In the genomic region with DNA sequence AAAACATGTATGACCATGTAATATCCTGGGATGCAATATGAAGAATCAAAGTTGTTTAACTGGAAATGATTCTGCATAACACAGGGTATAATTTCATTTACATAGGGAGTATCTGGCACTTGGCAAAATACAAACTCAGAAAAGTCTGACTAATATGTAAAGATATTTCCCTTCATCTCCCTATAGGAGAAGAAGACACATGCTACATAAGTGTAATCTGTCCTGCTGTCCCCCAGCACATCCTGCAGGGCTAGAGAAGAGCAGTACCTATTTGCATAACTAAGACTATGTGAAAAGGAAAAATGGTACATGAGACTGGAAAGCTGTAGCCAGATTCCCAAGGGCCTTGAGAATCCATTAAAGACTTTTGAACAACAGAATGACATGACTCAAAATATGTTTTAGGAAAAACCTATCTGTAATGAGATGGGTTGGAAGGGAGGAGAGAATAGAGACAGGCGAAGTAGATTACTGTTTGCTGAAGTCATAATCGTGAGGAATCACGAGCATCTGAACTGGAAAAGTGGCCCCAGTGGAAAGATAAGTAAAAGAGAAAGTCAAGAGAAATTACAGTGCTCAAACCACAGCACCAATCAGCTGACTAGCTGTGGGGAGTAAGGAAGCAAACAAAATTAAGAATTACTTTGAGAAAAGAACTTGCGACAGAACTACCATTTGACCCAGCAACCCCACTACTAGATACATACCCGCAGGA, we compare ENCODE assay signal across 22 cellular contexts.
DNase-seq lines count a peak whose midpoint lies in the region; TF ChIP-seq lines count a peak whose summit lies in the region.
"Had no signal": no experiment of that assay in that cellular context is flagged by ENCODE, and none has a peak within 500 bp of the region (broad histone marks: within the 10 kb centered on the region; RNA-seq: fewer than 3 reads in every experiment).

No MANE protein-coding gene starts in this region.

- H3K4me3 ChIP-seq in choroid plexus epithelial cell (ENCODE audit: low read depth, low read length), result no peak overlapping the region
- no peak overlapping the region for H3K4me3 ChIP-seq in smooth muscle cell
- no peak overlapping the region for H3K4me3 ChIP-seq in sigmoid colon
- H3K4me3 ChIP-seq: cardiac muscle cell, spleen had no signal

- no peak for TF ChIP-seq POLR2A in sigmoid colon (IDR thresholded peaks at IDR 0.05)

- intact Hi-C loops in sigmoid colon (cut with DNase I), result no loop called here

- DNase-seq in HCEC 1CT (peak; percentile 73), RPMI7951 (ENCODE audit: low read depth) (peak; percentile 47), choroid plexus epithelial cell (ENCODE audit: low read depth) (peak; percentile 64), smooth muscle cell (lab: John Stamatoyannopoulos, UW; ENCODE audit: unreplicated experiment) (no peak), hippocampal formation (lab: John Stamatoyannopoulos, UW) (no peak), sigmoid colon (no peak)
- DNase-seq in stimulated activated CD4-positive, alpha-beta T cell treated with anti-CD3 and anti-CD28 coated beads, Interleukin-4, amount 100 ng/mL, for 4 hours, result no peak
- DNase-seq: activated CD4-positive, alpha-beta T cell treated with anti-CD3 and anti-CD28 coated beads, Interleukin-2, amount 10 ng/mL, durations not matched to agents 24 days and 14 days; activated T-cell treated with anti-CD3 and anti-CD28 coated beads, Interleukin-2, amount 50 U/mL, for 4 hours; CD4-positive, alpha-beta T cell; dermis blood vessel endothelial cell; DMS 273 treated with DMSO at 0.1 percent for 48 hours; naive B cell; NCI-H1048; NCI-H187 treated with DMSO at 0.1 percent for 48 hours; occipital lobe; spleen; stimulated activated CD4-positive, alpha-beta T cell treated with anti-CD3 and anti-CD28 coated beads, Interleukin-4, amount 100 ng/mL, for 1 hour; stimulated activated naive B cell treated with anti-CD40 and anti-IgM and Interleukin-4, amounts not matched to agents 10 μg/mL and 1 μg/mL and 100 μg/mL, for 72 hours; WERI-Rb-1 had no signal

- H3K27me3 ChIP-seq in smooth muscle cell (ENCODE audit: low read depth) (no peaks in the 10 kb centered on the region), sigmoid colon (no peaks in the 10 kb centered on the region)
- H3K27me3 ChIP-seq: cardiac muscle cell, spleen had no signal

- H3K27ac ChIP-seq in smooth muscle cell (ENCODE audit: low read depth) (peak overlapping the region; percentile 39), sigmoid colon (no peak overlapping the region)
- H3K27ac ChIP-seq: cardiac muscle cell, RWPE1, spleen, WERI-Rb-1 had no signal

- H3K36me3 ChIP-seq in smooth muscle cell (ENCODE audit: low read depth), result no peaks in the 10 kb centered on the region
- no peaks in the 10 kb centered on the region for H3K36me3 ChIP-seq in sigmoid colon
- H3K36me3 ChIP-seq: cardiac muscle cell, spleen, WERI-Rb-1 had no signal

- H4K20me1 ChIP-seq in smooth muscle cell (ENCODE audit: low read depth), result no peaks in the 10 kb centered on the region

- TF ChIP-seq EP300 in sigmoid colon (IDR thresholded peaks at IDR 0.05), result no peak

- H3K4me1 ChIP-seq in smooth muscle cell (ENCODE audit: low read depth), result peaks cover 19% of the 10 kb centered on the region
- no peaks in the 10 kb centered on the region for H3K4me1 ChIP-seq in sigmoid colon
- H3K4me1 ChIP-seq: spleen had no signal

- peak overlapping the region; percentile 62 for H2AFZ ChIP-seq in smooth muscle cell (ENCODE audit: low read depth)

- H3F3A ChIP-seq in smooth muscle cell (ENCODE audit: low read depth), result peaks cover 6% of the 10 kb centered on the region

- no peak overlapping the region for H3K9ac ChIP-seq in smooth muscle cell (ENCODE audit: low read depth)

- TF ChIP-seq CTCF in choroid plexus epithelial cell (conservative IDR thresholded peaks at IDR 0.05; ENCODE audit: low read depth, low read length), result peak; percentile 4
- no peak for TF ChIP-seq CTCF in smooth muscle cell (IDR thresholded peaks at IDR 0.05; ENCODE audit: borderline replicate concordance, insufficient read depth, poor library complexity, severe bottlenecking)
- no peak for TF ChIP-seq CTCF in sigmoid colon (IDR thresholded peaks at IDR 0.05)

- no peak overlapping the region for H3K4me2 ChIP-seq in smooth muscle cell

- H3K9me3 ChIP-seq in smooth muscle cell (replicated peaks; ENCODE audit: low read depth) (no peaks in the 10 kb centered on the region), sigmoid colon (no peaks in the 10 kb centered on the region)
- H3K9me3 ChIP-seq: spleen had no signal

- no peaks in the 10 kb centered on the region for H3K79me2 ChIP-seq in smooth muscle cell (ENCODE audit: low read depth)

- 81% methylated on average over 5 of the region's 5 CpGs for WGBS in smooth muscle cell (ENCODE audit: low lambda C conversion rate)
- 84 to 92% methylated on average over 5 of the region's 5 CpGs for whole genome bisulfite sequencing in sigmoid colon, 2 donors

Comparison
In these comparisons a context has a peak if more than half of its experiments do, and no peak if none do; other contexts are left out.
1. DNase-seq: peak in HCEC 1CT (single experiment), RPMI7951 (single experiment) and choroid plexus epithelial cell (single experiment); none in smooth muscle cell (single experiment), stimulated activated CD4-positive, alpha-beta T cell treated with anti-CD3 and anti-CD28 coated beads, Interleukin-4, amount 100 ng/mL, for 4 hours (0 of 2), hippocampal formation (0 of 2) and sigmoid colon (single experiment).